Comparison of ENCODE assay signal across 21 cellular contexts in genomic region chr17:47763913-47764582, GRCh38. TPM values are rescaled to one million over a fixed set of nuclear protein-coding genes. Genes with fewer than 3 reads are reported as not detected.
DNase-seq lines count a peak whose midpoint lies in the region; ATAC-seq and TF ChIP-seq lines count a peak whose summit lies in the region.
"Had no signal": no experiment of that assay in that cellular context is flagged by ENCODE, and none has a peak within 500 bp of the region (broad histone marks: within the 10 kb centered on the region; RNA-seq: fewer than 3 reads in every experiment).

No MANE protein-coding gene starts in this region.

- POLR2A ChIA-PET in PC-3 (lab: Charles Lee; ENCODE audit: unreplicated experiment) = no interaction called here

- H3K27ac ChIP-seq in PC-3 (ENCODE audit: low read length) = no peak overlapping the region
- H3K27ac ChIP-seq in right atrium auricular region = no peak overlapping the region
- H3K27ac ChIP-seq: ascending aorta, left ventricle myocardium inferior, sigmoid colon had no signal

- CTCF ChIA-PET in PC-3 (lab: Charles Lee) = no interaction called here

- peak; percentile 63 for DNase-seq in A172 (ENCODE audit: low spot score)
- peak; percentile 75 for DNase-seq in DMS53 (lab: John Stamatoyannopoulos, UW)
- DNase-seq in PC-3 = peak; percentile 38
- peak; percentile 61 for DNase-seq in epithelial cell of esophagus (ENCODE audit: low read depth)
- DNase-seq in right atrium auricular region (ENCODE audit: low spot score) = no peak
- DNase-seq in HAP-1 (ENCODE audit: low spot score in 2 of 2) = no peak
- DNase-seq in stimulated activated CD4-positive, alpha-beta T cell treated with anti-CD3 and anti-CD28 coated beads, Interleukin-12 subunit alpha, Interleukin-12 subunit beta, amount 100 ng/mL, for 4 hours = no peak
- DNase-seq: CD4-positive, CD25-positive, alpha-beta regulatory T cell; GOT3; hippocampal formation; left ventricle myocardium inferior; NCI-H1417 treated with DMSO at 0.1 percent for 48 hours; NCI-H2081 treated with DMSO at 0.1 percent for 48 hours; NCI-H446 treated with DMSO at 0.1 percent for 48 hours; sigmoid colon; SK-N-SH; stimulated activated CD4-positive, alpha-beta T cell treated with anti-CD3 and anti-CD28 coated beads, Interleukin-15, amount 100 ng/mL, for 24 hours; stimulated activated naive CD4-positive, alpha-beta T cell treated with Interleukin-2 at 50 U/mL for 16 hours had no signal

- H2AFZ ChIP-seq in PC-3 (ENCODE audit: low read length) = no peak overlapping the region

- H3K36me3 ChIP-seq in PC-3 (ENCODE audit: low read depth, low read length) (no peaks in the 10 kb centered on the region), right atrium auricular region (no peaks in the 10 kb centered on the region), HAP-1 (replicated peaks) (no peaks in the 10 kb centered on the region)
- H3K36me3 ChIP-seq: ascending aorta, left ventricle myocardium inferior, sigmoid colon had no signal

- no peaks in the 10 kb centered on the region for H3K9me2 ChIP-seq in PC-3 (replicated peaks; ENCODE audit: low read length)
- H3K9me2 ChIP-seq: SK-N-SH had no signal

- no TSS peak for BruUV-seq in PC-3 (replicated peaks; lab: Mats Ljungman, UMichigan)

- H4K20me1 ChIP-seq in PC-3 (ENCODE audit: low read length) = no peaks in the 10 kb centered on the region

- H3F3A ChIP-seq in PC-3 (ENCODE audit: low read length, unreplicated experiment) = no peaks in the 10 kb centered on the region

- H3K27me3 ChIP-seq in PC-3 (ENCODE audit: low read length) = no peaks in the 10 kb centered on the region
- no peaks in the 10 kb centered on the region for H3K27me3 ChIP-seq in right atrium auricular region
- peaks cover 4% of the 10 kb centered on the region; the same call in 1 of the 2 replicates for H3K27me3 ChIP-seq in HAP-1 (ENCODE audit: low read depth)
- H3K27me3 ChIP-seq: ascending aorta had no signal

- no peaks in the 10 kb centered on the region for H3K79me2 ChIP-seq in PC-3 (ENCODE audit: low read length)

- TF ChIP-seq CTCF in PC-3 (conservative IDR thresholded peaks at IDR 0.05; ENCODE audit: low read depth, low read length) (no peak), epithelial cell of esophagus (IDR thresholded peaks at IDR 0.05; ENCODE audit: insufficient read depth, low read depth, low read length, missing control alignments) (no peak), right atrium auricular region (IDR thresholded peaks at IDR 0.05) (no peak)

- in situ Hi-C loops in HAP-1 (cut with MboI; ENCODE audit: low sequenced_read_pairs) = no loop called here

- no peaks in the 10 kb centered on the region for H3K4me1 ChIP-seq in PC-3 (ENCODE audit: insufficient read depth, low read length)
- no peaks in the 10 kb centered on the region for H3K4me1 ChIP-seq in right atrium auricular region
- H3K4me1 ChIP-seq in HAP-1 = no peaks in the 10 kb centered on the region
- H3K4me1 ChIP-seq: ascending aorta, left ventricle myocardium inferior, sigmoid colon had no signal

- no peak overlapping the region for H3K4me2 ChIP-seq in PC-3 (ENCODE audit: low read length)
- H3K4me2 ChIP-seq: SK-N-SH had no signal

- intact Hi-C loops in PC-3 (cut with micrococcal nuclease) = no loop called here

- H3K4me3 ChIP-seq in PC-3 (ENCODE audit: low read length) = no peak overlapping the region
- H3K4me3 ChIP-seq in epithelial cell of esophagus (ENCODE audit: low read length) = no peak overlapping the region
- no peak overlapping the region for H3K4me3 ChIP-seq in right atrium auricular region
- H3K4me3 ChIP-seq in HAP-1 = no peak overlapping the region
- H3K4me3 ChIP-seq: ascending aorta, GM12878, left ventricle myocardium inferior, sigmoid colon had no signal

- peak; percentile 55 for ATAC-seq in PC-3
- ATAC-seq: GM12878 had no signal

- no peak overlapping the region for H3K9ac ChIP-seq in PC-3 (ENCODE audit: low read length)
- H3K9ac ChIP-seq: SK-N-SH had no signal

- peaks cover 14% of the 10 kb centered on the region for H3K9me3 ChIP-seq in PC-3 (ENCODE audit: low read length)
- H3K9me3 ChIP-seq in right atrium auricular region = peaks cover 0 to 26% of the 10 kb centered on the region in 2 donors
- H3K9me3 ChIP-seq in HAP-1 = 0 out of 2 replicates have a peak, but pooled peaks cover 2% of the 10 kb centered on the region

RNA-seq across cellular contexts. Expression of gene TBX21, which starts 31.0 kb away (rescaled TPM):
- total RNA-seq in A172 (2014; rRNA removed; shearing (Covaris generic)) = not detected in 2 replicates
- total RNA-seq in PC-3 (2014; rRNA removed) = not detected in 2 replicates
- total RNA-seq in right atrium auricular region = under 1 TPM in 1 of 2 donors, not detected in 1; 0.39 TPM
- total RNA-seq: ascending aorta, progenitor cell of endocrine pancreas had no signal

RNA-seq across cellular contexts. Expression of gene OSBPL7, which starts 57.5 kb away (rescaled TPM):
- total RNA-seq in A172 (2014; rRNA removed; shearing (Covaris generic)) = 8.2 and 19.1 TPM in 2 replicates
- total RNA-seq in PC-3 (2014; rRNA removed) (18.4 and 22.1 TPM in 2 replicates), right atrium auricular region (1 to 10 TPM; 2.3 to 3.6 TPM)

Comparison
In these comparisons a context has a peak if more than half of its experiments do, and no peak if none do; other contexts are left out.
1. DNase-seq: peak in A172 (single experiment), DMS53 (single experiment), PC-3 (single experiment) and epithelial cell of esophagus (single experiment); none in right atrium auricular region (single experiment), HAP-1 (0 of 2) and stimulated activated CD4-positive, alpha-beta T cell treated with anti-CD3 and anti-CD28 coated beads, Interleukin-12 subunit alpha, Interleukin-12 subunit beta, amount 100 ng/mL, for 4 hours (single experiment).